7 cellular contexts compared by ENCODE assay signal in the genomic region with DNA sequence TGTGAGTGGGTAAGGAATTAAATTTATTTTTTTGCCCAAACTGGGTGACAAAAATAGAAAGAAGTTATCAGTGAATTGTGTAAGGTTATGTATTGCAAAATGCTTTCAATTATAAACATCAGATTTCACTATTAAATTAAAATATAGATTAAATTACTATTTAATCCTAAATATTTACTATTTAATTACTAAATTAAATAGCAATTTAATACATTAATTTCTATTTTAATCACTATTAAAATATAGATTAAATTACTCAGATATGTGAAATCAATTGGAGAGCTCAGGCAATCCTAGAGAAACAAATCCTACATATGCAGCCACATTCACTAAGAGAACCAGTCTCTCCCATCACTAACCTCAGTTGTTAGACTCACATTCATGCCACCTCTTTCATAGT.
"Had no signal": no experiment of that assay in that cellular context is flagged by ENCODE, and none has a peak within 500 bp of the region (broad histone marks: within the 10 kb centered on the region; RNA-seq: fewer than 3 reads in every experiment).

No MANE protein-coding gene starts in this region.

- H3K27me3 Mint-ChIP-seq: IgD-negative memory B cell had no signal

- H3K4me1 Mint-ChIP-seq: IgD-negative memory B cell had no signal

- ATAC-seq: HepG2, K562 had no signal

- FAIRE-seq: HepG2, HTR-8/SVneo, K562 had no signal

- H3K36me3 Mint-ChIP-seq: IgD-negative memory B cell had no signal

- H3K9me3 Mint-ChIP-seq: IgD-negative memory B cell had no signal

- DNase-seq: IMR-90, KBM-7, KG1 had no signal

- H3K27ac Mint-ChIP-seq: IgD-negative memory B cell had no signal

- H3K4me3 Mint-ChIP-seq: IgD-negative memory B cell had no signal
